16 cellular contexts compared by ENCODE assay signal in genomic region chrX:68931345-68931744, GRCh38.
"Had no signal": no experiment of that assay in that cellular context is flagged by ENCODE, and none has a peak within 500 bp of the region (broad histone marks: within the 10 kb centered on the region; RNA-seq: fewer than 3 reads in every experiment).

No MANE protein-coding gene starts in this region.

- H3K27me3 ChIP-seq: cardiac muscle cell, esophagus muscularis mucosa, pancreas, suprapubic skin had no signal

- ATAC-seq: activated CD4-positive, CD25-positive, alpha-beta regulatory T cell treated with anti-CD3 and anti-CD28 coated beads, Interleukin-2, amount 50 U/mL, for 24 hours; mucosa of descending colon; naive thymus-derived CD4-positive, alpha-beta T cell; pancreas; stimulated activated naive CD8-positive, alpha-beta T cell treated with anti-CD3 and anti-CD28 coated beads, Interleukin-15, Interleukin-2, amounts not matched to agents 100 U/mL and 50 U/mL, for 24 hours; T-cell had no signal

- H3K9me3 ChIP-seq: esophagus muscularis mucosa, mucosa of descending colon, pancreas, suprapubic skin had no signal

- DNase-seq: activated naive CD4-positive, alpha-beta T cell treated with anti-CD3 and anti-CD28 coated beads, Interleukin-2, amount 10 ng/mL, durations not matched to agents 7 days and 5 days; mucosa of descending colon; naive thymus-derived CD4-positive, alpha-beta T cell; pancreas; retina; small intestine; stimulated activated CD4-positive, alpha-beta T cell treated with anti-CD3 and anti-CD28 coated beads, Interleukin-4, amount 100 ng/mL, for 4 hours; stimulated activated CD8-positive, alpha-beta memory T cell treated with anti-CD3 and anti-CD28 coated beads, Interleukin-4, amount 100 ng/mL, for 48 hours; stimulated activated naive CD8-positive, alpha-beta T cell treated with anti-CD3 and anti-CD28 coated beads, Interleukin-15, Interleukin-2, amounts not matched to agents 100 U/mL and 50 U/mL, for 24 hours; T-cell; T-helper 9 cell had no signal

- H3K4me3 ChIP-seq: cardiac muscle cell, esophagus muscularis mucosa, mucosa of descending colon, pancreas, SK-N-MC, suprapubic skin had no signal

- H3K36me3 ChIP-seq: cardiac muscle cell, esophagus muscularis mucosa, pancreas, suprapubic skin had no signal

- H3K27ac ChIP-seq: cardiac muscle cell, pancreas, SK-N-MC, suprapubic skin had no signal

- H3K4me1 ChIP-seq: pancreas had no signal
